ENCODE assay signal across 22 cellular contexts in the genomic region with DNA sequence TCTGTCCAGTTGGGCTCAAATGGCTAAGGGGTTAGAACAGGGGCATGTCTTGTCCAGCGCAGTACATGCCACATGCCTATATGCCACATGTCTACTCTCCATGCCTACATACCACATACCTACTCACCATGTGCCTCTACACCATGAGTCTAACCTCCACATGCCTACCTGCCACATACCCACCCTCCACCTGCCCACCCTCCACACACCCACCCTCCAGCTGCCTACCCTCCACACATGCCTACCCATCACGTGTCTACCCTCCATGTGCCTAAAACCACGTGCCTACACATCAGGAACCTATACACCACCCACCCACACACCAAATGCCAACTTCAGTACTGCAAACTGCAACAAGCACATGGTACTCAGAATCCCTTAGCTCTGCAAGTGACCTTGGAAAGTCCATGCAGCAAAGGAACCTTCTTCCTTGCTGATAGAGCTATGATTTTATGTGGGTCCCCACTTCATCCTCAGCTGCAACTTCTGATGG.
"Had no signal": no experiment of that assay in that cellular context is flagged by ENCODE, and none has a peak within 500 bp of the region (broad histone marks: within the 10 kb centered on the region; RNA-seq: fewer than 3 reads in every experiment).

No MANE protein-coding gene starts in this region.

- H3K9ac ChIP-seq: parathyroid adenoma had no signal

- H3K79me2 ChIP-seq: parathyroid adenoma had no signal

- H3K36me3 ChIP-seq: gastrocnemius medialis, neutrophil, sigmoid colon, stomach, thyroid gland had no signal

- H3K4me3 Mint-ChIP-seq: memory B cell; natural killer cell; stimulated activated naive B cell treated with anti-CD40 and anti-IgM and Interleukin-4, amounts not matched to agents 10 μg/mL and 1 μg/mL and 100 μg/mL, for 72 hours had no signal

- FAIRE-seq: colon, kidney had no signal

- H3K36me3 Mint-ChIP-seq: memory B cell; natural killer cell; stimulated activated naive B cell treated with anti-CD40 and anti-IgM and Interleukin-4, amounts not matched to agents 10 μg/mL and 1 μg/mL and 100 μg/mL, for 72 hours had no signal

- DNase-seq: effector CD4-positive, alpha-beta T cell; foreskin fibroblast; gastrocnemius medialis; head of caudate nucleus; kidney; natural killer cell; sigmoid colon; stimulated activated CD4-positive, alpha-beta T cell treated with anti-CD3 and anti-CD28 coated beads, Interleukin-4, amount 100 ng/mL, for 4 hours; stimulated activated naive B cell treated with anti-CD40 and anti-IgM and Interleukin-4, amounts not matched to agents 10 μg/mL and 1 μg/mL and 100 μg/mL, for 72 hours; stomach; thyroid gland; trophoblast cell had no signal

- H3K27me3 ChIP-seq: dorsolateral prefrontal cortex, gastrocnemius medialis, neutrophil, sigmoid colon, thyroid gland had no signal

- H3K27ac ChIP-seq: dorsolateral prefrontal cortex, epithelial cell of prostate, gastrocnemius medialis, neutrophil, parathyroid adenoma, sigmoid colon, stomach, thyroid gland had no signal

- H3K27ac Mint-ChIP-seq: memory B cell; natural killer cell; progenitor cell of endocrine pancreas; stimulated activated naive B cell treated with anti-CD40 and anti-IgM and Interleukin-4, amounts not matched to agents 10 μg/mL and 1 μg/mL and 100 μg/mL, for 72 hours had no signal

- H3K9me3 ChIP-seq: gastrocnemius medialis, neutrophil, thyroid gland had no signal

- ATAC-seq: esophagus mucosa, gastrocnemius medialis, left lobe of liver, natural killer cell had no signal

- H2AFZ ChIP-seq: parathyroid adenoma had no signal

- H3K9me3 Mint-ChIP-seq: memory B cell; natural killer cell; stimulated activated naive B cell treated with anti-CD40 and anti-IgM and Interleukin-4, amounts not matched to agents 10 μg/mL and 1 μg/mL and 100 μg/mL, for 72 hours had no signal

- H3K4me3 ChIP-seq: dorsolateral prefrontal cortex, gastrocnemius medialis, lung, sigmoid colon, stomach, thyroid gland had no signal

- H3K4me1 Mint-ChIP-seq: memory B cell, natural killer cell had no signal

- H3K4me1 ChIP-seq: gastrocnemius medialis, sigmoid colon, stomach had no signal
